34 cellular contexts compared by ENCODE assay signal in genomic region chr20:24254480-24254879, GRCh38.
"Had no signal": no experiment of that assay in that cellular context is flagged by ENCODE, and none has a peak within 500 bp of the region (broad histone marks: within the 10 kb centered on the region; RNA-seq: fewer than 3 reads in every experiment).

No MANE protein-coding gene starts in this region.

- H3K9me3 ChIP-seq: ascending aorta, body of pancreas, breast epithelium had no signal

- ATAC-seq: activated naive CD4-positive, alpha-beta T cell treated with anti-CD3 and anti-CD28 coated beads, Interleukin-2, amount 50 U/mL, for 72 hours; activated naive CD8-positive, alpha-beta T cell treated with anti-CD3 and anti-CD28 coated beads, Interleukin-2, amount 50 U/mL, for 24 hours; activated T-cell treated with anti-CD3 and anti-CD28 coated beads, Interleukin-2, amount 50 U/mL, for 4 hours; activated T-cell treated with anti-CD3 and anti-CD28 coated beads, Interleukin-2, amount 50 U/mL, for 72 hours; activated T-helper 17 cell treated with anti-CD3 and anti-CD28 coated beads, Interleukin-2, amount 50 U/mL, for 72 hours; body of pancreas had no signal

- FAIRE-seq: astrocyte, bronchial epithelial cell had no signal

- H3K27ac ChIP-seq: adrenal gland, ascending aorta, body of pancreas, brain microvascular endothelial cell, breast epithelium, cardiac muscle cell had no signal

- H3K27me3 ChIP-seq: adrenal gland, ascending aorta, body of pancreas, brain microvascular endothelial cell, breast epithelium, cardiac muscle cell had no signal

- H3K4me3 ChIP-seq: adrenal gland, ascending aorta, body of pancreas, breast epithelium, cardiac muscle cell had no signal

- H3K36me3 ChIP-seq: adrenal gland, ascending aorta, brain microvascular endothelial cell, breast epithelium, cardiac muscle cell had no signal

- H3K4me1 ChIP-seq: adrenal gland, ascending aorta, body of pancreas, breast epithelium had no signal

- DNase-seq: activated effector memory CD4-positive, alpha-beta T cell treated with anti-CD3 and anti-CD28 coated beads, Interleukin-2, amount 50 U/mL, for 16 hours; activated effector memory CD4-positive, alpha-beta T cell treated with Interleukin-2 at 50 U/mL for 16 hours; activated gamma-delta T cell; activated gamma-delta T cell treated with Interleukin-2 at 50 U/mL for 16 hours; activated naive CD4-positive, alpha-beta T cell; activated naive CD4-positive, alpha-beta T cell treated with anti-CD3 and anti-CD28 coated beads for 36 hours; activated naive CD4-positive, alpha-beta T cell treated with anti-CD3 and anti-CD28 coated beads, Interleukin-2, amount 10 ng/mL, durations not matched to agents 7 days and 5 days; activated naive CD4-positive, alpha-beta T cell treated with anti-CD3 and anti-CD28 coated beads, Interleukin-2, amount 50 U/mL, for 16 hours; activated naive CD4-positive, alpha-beta T cell treated with Interleukin-2 at 50 U/mL for 16 hours; activated naive CD8-positive, alpha-beta T cell treated with anti-CD3 and anti-CD28 coated beads for 36 hours; activated naive CD8-positive, alpha-beta T cell treated with anti-CD3 and anti-CD28 coated beads, Interleukin-2, amount 10 ng/mL, durations not matched to agents 7 days and 5 days; activated naive CD8-positive, alpha-beta T cell treated with anti-CD3 and anti-CD28 coated beads, Interleukin-2, amount 50 U/mL, for 24 hours; activated T-cell treated with anti-CD3 and anti-CD28 coated beads, Interleukin-2, amount 50 U/mL, for 1 hour; activated T-cell treated with anti-CD3 and anti-CD28 coated beads, Interleukin-2, amount 50 U/mL, for 24 hours; activated T-cell treated with anti-CD3 and anti-CD28 coated beads, Interleukin-2, amount 50 U/mL, for 4 hours; activated T-cell treated with anti-CD3 and anti-CD28 coated beads, Interleukin-2, amount 50 U/mL, for 48 hours; activated T-cell treated with anti-CD3 and anti-CD28 coated beads, Interleukin-2, amount 50 U/mL, for 72 hours; adrenal gland; amniotic stem cell; amygdala; anterior cingulate cortex; aorta; body of pancreas; brain microvascular endothelial cell; caudate nucleus; central memory CD4-positive, alpha-beta T cell; cerebellar nuclear complex had no signal
